ENCODE assay signal across 1 cellular context in genomic region chr1:234536756-234537155, GRCh38.
TF ChIP-seq lines count a peak whose summit lies in the region.

No MANE protein-coding gene starts in this region.

TF ChIP-seq in GM23338, 12 proteins besides CTCF, POLR2A, EP300 and RAD21 (continued from another document):
- no peak for TF ChIP-seq REST (IDR thresholded peaks at IDR 0.05; ENCODE audit: unreplicated experiment)
- TF ChIP-seq NANOG (IDR thresholded peaks at IDR 0.05; ENCODE audit: borderline replicate concordance) = no peak
- TF ChIP-seq ZNF331 (CRISPR knock-in tag; IDR thresholded peaks at IDR 0.05; ENCODE audit: low read depth) = no peak
- TF ChIP-seq POLR2AphosphoS5 (IDR thresholded peaks at IDR 0.05; ENCODE audit: low read depth) = no peak
- no peak for TF ChIP-seq EZH2 (IDR thresholded peaks at IDR 0.05; ENCODE audit: low read depth, unreplicated experiment)
- no peak for TF ChIP-seq ZNF462 (CRISPR knock-in tag; IDR thresholded peaks at IDR 0.05)
TF ChIP-seq in GM23338: peak in this region for 0.
